31 cellular contexts compared by ENCODE assay signal in the genomic region with DNA sequence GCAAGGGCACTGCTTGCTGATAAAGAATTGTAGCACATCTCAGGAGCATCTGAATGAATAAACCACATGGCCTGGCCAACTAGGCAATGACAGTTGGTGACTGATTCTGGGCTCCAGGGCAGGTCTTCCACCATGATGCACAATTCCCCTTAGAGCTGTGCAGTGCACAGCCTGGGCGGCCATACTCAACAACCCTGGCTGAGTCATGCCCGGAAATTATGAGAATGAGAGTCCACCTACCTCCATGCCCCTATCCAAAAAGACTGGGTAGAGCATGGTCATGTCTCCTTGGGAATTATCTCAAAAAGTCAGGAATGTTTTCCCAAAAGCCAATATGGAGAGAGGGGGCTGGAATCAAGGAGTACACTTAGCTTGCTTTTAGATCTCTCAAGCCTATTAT.
"Had no signal": no experiment of that assay in that cellular context is flagged by ENCODE, and none has a peak within 500 bp of the region (broad histone marks: within the 10 kb centered on the region; RNA-seq: fewer than 3 reads in every experiment).

No MANE protein-coding gene starts in this region.

- H3K27me3 ChIP-seq: esophagus muscularis mucosa, gastroesophageal sphincter had no signal

- H3K36me3 ChIP-seq: brain microvascular endothelial cell, gastroesophageal sphincter had no signal

- H3K4me1 Mint-ChIP-seq: activated CD4-positive, alpha-beta memory T cell treated with anti-CD3 and anti-CD28 coated beads, Interleukin-2, amount 10 ng/mL, durations not matched to agents 7 days and 5 days; activated CD4-positive, alpha-beta T cell treated with anti-CD3 and anti-CD28 coated beads, Interleukin-2, amount 10 ng/mL, durations not matched to agents 7 days and 5 days; activated naive CD4-positive, alpha-beta T cell treated with anti-CD3 and anti-CD28 coated beads, Interleukin-2, amount 10 ng/mL, durations not matched to agents 7 days and 5 days; central memory CD8-positive, alpha-beta T cell; T-helper 17 cell had no signal

- H3K27ac Mint-ChIP-seq: activated CD4-positive, alpha-beta memory T cell treated with anti-CD3 and anti-CD28 coated beads, Interleukin-2, amount 10 ng/mL, durations not matched to agents 7 days and 5 days; activated CD4-positive, alpha-beta T cell treated with anti-CD3 and anti-CD28 coated beads, Interleukin-2, amount 10 ng/mL, durations not matched to agents 7 days and 5 days; activated naive CD4-positive, alpha-beta T cell treated with anti-CD3 and anti-CD28 coated beads, Interleukin-2, amount 10 ng/mL, durations not matched to agents 7 days and 5 days; activated naive CD8-positive, alpha-beta T cell; activated T-cell treated with anti-CD3 and anti-CD28 coated beads, Interleukin-2, amount 50 U/mL, for 24 hours; activated T-helper 1 cell treated with anti-CD3 and anti-CD28 coated beads, Interleukin-12 subunit alpha, Interleukin-12 subunit beta, Interleukin-2, Interleukin-4 antibody, amounts not matched to agents 30 ng/mL and 10 ng/mL and 1 ng/mL, durations not matched to agents 14 hours and 24 hours and 36 hours; dendritic cell treated with granulocyte-macrophage colony-stimulating factor and Interleukin-4, amounts not matched to agents 40 ng/mL and 50 ng/mL, for 4 days; endodermal cell; T-helper 17 cell; T-helper 2 cell treated with Interferon-gamma antibody and Interleukin-4, amounts not matched to agents 5 μg/mL and 100 μg/mL, for 36 hours had no signal

- H3K9me3 ChIP-seq: esophagus muscularis mucosa, gastroesophageal sphincter had no signal

- H3K4me3 ChIP-seq: coronary artery, dorsolateral prefrontal cortex, esophagus muscularis mucosa, gastroesophageal sphincter had no signal

- H3K36me3 Mint-ChIP-seq: activated naive CD8-positive, alpha-beta T cell had no signal

- H3K27me3 Mint-ChIP-seq: activated CD4-positive, alpha-beta memory T cell treated with anti-CD3 and anti-CD28 coated beads, Interleukin-2, amount 10 ng/mL, durations not matched to agents 7 days and 5 days; activated T-cell treated with anti-CD3 and anti-CD28 coated beads, Interleukin-2, amount 50 U/mL, for 24 hours; dendritic cell treated with granulocyte-macrophage colony-stimulating factor and Interleukin-4, amounts not matched to agents 40 ng/mL and 50 ng/mL, for 4 days had no signal

- H3K4me3 Mint-ChIP-seq: activated CD4-positive, alpha-beta memory T cell treated with anti-CD3 and anti-CD28 coated beads, Interleukin-2, amount 10 ng/mL, durations not matched to agents 7 days and 5 days; activated CD4-positive, alpha-beta T cell treated with anti-CD3 and anti-CD28 coated beads, Interleukin-2, amount 10 ng/mL, durations not matched to agents 7 days and 5 days; activated naive CD4-positive, alpha-beta T cell treated with anti-CD3 and anti-CD28 coated beads, Interleukin-2, amount 10 ng/mL, durations not matched to agents 7 days and 5 days; activated naive CD8-positive, alpha-beta T cell; activated T-cell treated with anti-CD3 and anti-CD28 coated beads, Interleukin-2, amount 50 U/mL, for 24 hours; activated T-helper 1 cell treated with anti-CD3 and anti-CD28 coated beads, Interleukin-12 subunit alpha, Interleukin-12 subunit beta, Interleukin-2, Interleukin-4 antibody, amounts not matched to agents 30 ng/mL and 10 ng/mL and 1 ng/mL, durations not matched to agents 14 hours and 24 hours and 36 hours; central memory CD8-positive, alpha-beta T cell; dendritic cell treated with granulocyte-macrophage colony-stimulating factor and Interleukin-4, amounts not matched to agents 40 ng/mL and 50 ng/mL, for 4 days; endodermal cell; T-helper 17 cell; T-helper 2 cell treated with Interferon-gamma antibody and Interleukin-4, amounts not matched to agents 5 μg/mL and 100 μg/mL, for 36 hours had no signal

- DNase-seq: activated CD4-positive, alpha-beta memory T cell treated with anti-CD3 and anti-CD28 coated beads, Interleukin-2, amount 10 ng/mL, durations not matched to agents 7 days and 5 days; activated CD4-positive, alpha-beta T cell treated with anti-CD3 and anti-CD28 coated beads for 1 hour; activated CD4-positive, alpha-beta T cell treated with anti-CD3 and anti-CD28 coated beads for 4 hours; activated CD4-positive, alpha-beta T cell treated with anti-CD3 and anti-CD28 coated beads, Interleukin-2, amount 10 ng/mL, durations not matched to agents 7 days and 5 days; activated CD4-positive, alpha-beta T cell treated with anti-CD3 and anti-CD28 coated beads, Interleukin-2, amount 50 U/mL, for 4 hours; activated CD8-positive, alpha-beta memory T cell treated with anti-CD3 and anti-CD28 coated beads, Interleukin-2, amount 50 U/mL, for 48 hours; activated gamma-delta T cell; activated naive CD4-positive, alpha-beta T cell; activated naive CD4-positive, alpha-beta T cell treated with anti-CD3 and anti-CD28 coated beads, Interleukin-2, amount 10 ng/mL, durations not matched to agents 7 days and 5 days; activated T-cell treated with anti-CD3 and anti-CD28 coated beads for 4 hours; activated T-cell treated with anti-CD3 and anti-CD28 coated beads, Interleukin-2, amount 50 U/mL, for 24 hours; amniotic stem cell; anterior cingulate cortex; brain microvascular endothelial cell; dorsolateral prefrontal cortex; effector memory CD4-positive, alpha-beta T cell; endodermal cell; erythroblast; foreskin melanocyte; head of caudate nucleus; T-helper 1 cell; T-helper 17 cell; T1000 had no signal

- H3K9me3 Mint-ChIP-seq: activated CD4-positive, alpha-beta memory T cell treated with anti-CD3 and anti-CD28 coated beads, Interleukin-2, amount 10 ng/mL, durations not matched to agents 7 days and 5 days; activated CD4-positive, alpha-beta T cell treated with anti-CD3 and anti-CD28 coated beads, Interleukin-2, amount 10 ng/mL, durations not matched to agents 7 days and 5 days; activated naive CD4-positive, alpha-beta T cell treated with anti-CD3 and anti-CD28 coated beads, Interleukin-2, amount 10 ng/mL, durations not matched to agents 7 days and 5 days; activated T-cell treated with anti-CD3 and anti-CD28 coated beads, Interleukin-2, amount 50 U/mL, for 24 hours; activated T-helper 1 cell treated with anti-CD3 and anti-CD28 coated beads, Interleukin-12 subunit alpha, Interleukin-12 subunit beta, Interleukin-2, Interleukin-4 antibody, amounts not matched to agents 30 ng/mL and 10 ng/mL and 1 ng/mL, durations not matched to agents 14 hours and 24 hours and 36 hours; central memory CD8-positive, alpha-beta T cell; dendritic cell treated with granulocyte-macrophage colony-stimulating factor and Interleukin-4, amounts not matched to agents 40 ng/mL and 50 ng/mL, for 4 days; endodermal cell; T-helper 2 cell treated with Interferon-gamma antibody and Interleukin-4, amounts not matched to agents 5 μg/mL and 100 μg/mL, for 36 hours had no signal
